ENCODE assay signal across 8 cellular contexts in the genomic region with DNA sequence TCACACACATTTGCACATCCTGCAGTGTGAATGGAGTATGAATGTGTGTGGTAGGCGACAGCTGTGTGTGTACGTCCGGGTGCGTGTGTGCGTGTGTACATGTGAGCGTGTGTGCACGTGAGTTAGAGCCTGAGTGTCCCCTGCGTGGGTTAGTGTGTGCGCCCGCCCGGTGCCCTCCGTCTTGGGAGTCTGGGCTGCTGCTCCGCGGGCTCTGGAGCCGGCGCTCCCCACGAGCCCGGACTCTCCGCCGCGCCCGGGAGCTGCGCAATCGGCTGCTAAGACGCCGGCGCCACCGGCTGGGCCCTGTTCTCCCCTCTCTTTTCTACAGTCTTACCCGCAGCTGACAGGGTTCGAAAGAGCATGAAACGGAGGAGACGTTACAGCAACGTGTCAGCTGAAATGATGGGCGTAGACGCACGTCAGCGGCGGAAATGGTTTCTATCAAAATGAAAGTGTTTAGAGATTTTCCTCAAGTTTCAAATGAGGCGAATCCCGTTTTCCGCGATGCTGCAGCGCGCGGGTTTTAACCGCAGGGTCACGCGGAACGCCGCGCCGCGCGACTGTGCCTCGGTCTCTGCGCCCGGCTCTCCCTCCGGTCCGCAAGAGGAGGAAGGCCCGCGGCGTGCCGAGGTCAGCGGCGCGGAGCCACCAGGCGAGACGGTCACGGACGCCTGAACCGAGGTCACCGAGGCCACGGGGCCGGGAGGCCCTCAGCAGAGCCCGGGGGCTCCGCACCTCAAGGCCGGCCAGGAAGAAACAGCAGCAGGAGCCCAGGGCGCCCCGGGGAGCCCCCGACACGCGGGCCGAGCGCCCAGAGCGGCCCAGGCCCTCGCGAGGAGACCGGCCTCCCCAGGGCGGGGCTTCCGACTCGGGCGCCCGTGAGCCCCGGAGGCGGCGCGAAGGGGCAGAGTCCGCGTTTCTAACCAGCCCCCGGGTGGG.
DNase-seq lines count a peak whose midpoint lies in the region; ATAC-seq lines count a peak whose summit lies in the region.

No MANE protein-coding gene starts in this region.

- peak; percentile 49 for ATAC-seq in HG03342 (IDR thresholded peaks at IDR 0.05; ENCODE audit: unreplicated experiment)
- peak; percentile 69 to 71 for ATAC-seq in activated CD4-positive, CD25-positive, alpha-beta regulatory T cell treated with anti-CD3 and anti-CD28 coated beads, Interleukin-2, amount 50 U/mL, for 24 hours
- ATAC-seq in left lobe of liver: peak; percentile 71
- ATAC-seq in GM21360 (IDR thresholded peaks at IDR 0.05; ENCODE audit: unreplicated experiment): no peak
- no peak for ATAC-seq in GM18909 (IDR thresholded peaks at IDR 0.05; ENCODE audit: poor library complexity, unreplicated experiment)

- DNase-seq in Daoy (ENCODE audit: low read depth) (peak; percentile 52), cerebellum (ENCODE audit: low spot score) (peak; percentile 52), left lobe of liver (ENCODE audit: low spot score) (no peak)
- peak; percentile 65 to 68 for DNase-seq in stimulated activated CD4-positive, alpha-beta T cell treated with anti-CD3 and anti-CD28 coated beads, Interleukin-2, amount 100 ng/mL, for 24 hours

Comparison
In these comparisons a context has a peak if more than half of its experiments do, and no peak if none do; other contexts are left out.
1. ATAC-seq: peak in HG03342 (single experiment), activated CD4-positive, CD25-positive, alpha-beta regulatory T cell treated with anti-CD3 and anti-CD28 coated beads, Interleukin-2, amount 50 U/mL, for 24 hours (2 of 2) and left lobe of liver (single experiment); none in GM21360 (single experiment) and GM18909 (single experiment).